ENCODE assay signal across 23 cellular contexts in genomic region chr10:30354669-30355068, GRCh38.
"Had no signal": no experiment of that assay in that cellular context is flagged by ENCODE, and none has a peak within 500 bp of the region (broad histone marks: within the 10 kb centered on the region; RNA-seq: fewer than 3 reads in every experiment).

No MANE protein-coding gene starts in this region.

- H3K36me3 Mint-ChIP-seq: mesothelial cell of epicardium, naive B cell had no signal

- FAIRE-seq: colon, endothelial cell of umbilical vein, islet of Langerhans, keratinocyte had no signal

- H3K4me1 ChIP-seq: gastrocnemius medialis had no signal

- H3K36me3 ChIP-seq: esophagus squamous epithelium, gastrocnemius medialis, heart right ventricle, left lung, lower lobe of right lung had no signal

- ATAC-seq: gastrocnemius medialis, left cardiac atrium, left lung, left ventricle myocardium superior, lower lobe of right lung, mucosa of descending colon had no signal

- H3K4me3 Mint-ChIP-seq: mesothelial cell of epicardium had no signal

- H3K9me3 Mint-ChIP-seq: mesothelial cell of epicardium, naive B cell had no signal

- H3K27ac Mint-ChIP-seq: mesothelial cell of epicardium had no signal

- H3K27me3 ChIP-seq: esophagus squamous epithelium, gastrocnemius medialis, heart right ventricle, left lung had no signal

- H3K9me3 ChIP-seq: esophagus squamous epithelium, gastrocnemius medialis, heart right ventricle, left lung, lower lobe of right lung, mucosa of descending colon had no signal

- DNase-seq: dermis blood vessel endothelial cell; effector CD4-positive, alpha-beta T cell; effector memory CD4-positive, alpha-beta T cell; esophagus squamous epithelium; foreskin melanocyte; gastrocnemius medialis; glutamatergic neuron; heart right ventricle; hippocampal formation; left cardiac atrium; left ventricle myocardium superior; lower lobe of right lung; mesenchymal stem cell; mucosa of descending colon; naive B cell had no signal

- H3K27ac ChIP-seq: coronary artery, dorsolateral prefrontal cortex, esophagus squamous epithelium, gastrocnemius medialis, heart right ventricle, left lung, lower lobe of right lung had no signal

- H3K4me3 ChIP-seq: coronary artery, dorsolateral prefrontal cortex, esophagus squamous epithelium, gastrocnemius medialis, heart right ventricle, left lung, lower lobe of right lung, mucosa of descending colon had no signal
